ENCODE assay signal across 15 cellular contexts in genomic region chr20:44894959-44895358, GRCh38. TPM values are rescaled to one million over a fixed set of nuclear protein-coding genes. Genes with fewer than 3 reads are reported as not detected.
A peak's percentile ranks its signal among the peaks of the same experiment; 100 is the strongest.
DNase-seq lines count a peak whose midpoint lies in the region; ATAC-seq and TF ChIP-seq lines count a peak whose summit lies in the region.
"Had no signal": no experiment of that assay in that cellular context is flagged by ENCODE, and none has a peak within 500 bp of the region (broad histone marks: within the 10 kb centered on the region; RNA-seq: fewer than 3 reads in every experiment).

No MANE protein-coding gene starts in this region.

- H3K9me3 Mint-ChIP-seq in activated CD8-positive, alpha-beta memory T cell treated with anti-CD3 and anti-CD28 coated beads, Interleukin-2, amount 10 ng/mL, durations not matched to agents 7 days and 5 days (ENCODE audit: low read depth), result no peaks in the 10 kb centered on the region
- H3K9me3 Mint-ChIP-seq in CD8-positive, alpha-beta T cell, result no peaks in the 10 kb centered on the region
- H3K9me3 Mint-ChIP-seq in activated B cell treated with CpG ODN at 0.5 μM for 24 hours (no peaks in the 10 kb centered on the region), naive B cell (no peaks in the 10 kb centered on the region)

- TF ChIP-seq CTCF in CD8-positive, alpha-beta T cell (IDR thresholded peaks at IDR 0.05), result no peak
- TF ChIP-seq CTCF in activated B cell treated with CpG ODN at 0.5 μM for 24 hours (IDR thresholded peaks at IDR 0.05), result no peak
- TF ChIP-seq CTCF in gastrocnemius medialis (IDR thresholded peaks at IDR 0.05 in 4 of 5, conservative IDR thresholded peaks at IDR 0.05 in 1 of 5), result no peak

- H3K4me3 Mint-ChIP-seq in activated CD8-positive, alpha-beta memory T cell treated with anti-CD3 and anti-CD28 coated beads, Interleukin-2, amount 10 ng/mL, durations not matched to agents 7 days and 5 days, result no peak overlapping the region
- peak overlapping the region; percentile 9 for H3K4me3 Mint-ChIP-seq in CD8-positive, alpha-beta T cell
- H3K4me3 Mint-ChIP-seq in activated B cell treated with CpG ODN at 0.5 μM for 24 hours (peak overlapping the region; percentile 1), naive B cell (peak overlapping the region in 3 of 8 donors; percentile 6 to 54 (median 18))

- no peak for DNase-seq in activated CD8-positive, alpha-beta memory T cell treated with anti-CD3 and anti-CD28 coated beads, Interleukin-2, amount 10 ng/mL, durations not matched to agents 7 days and 5 days
- no peak for DNase-seq in activated CD8-positive, alpha-beta memory T cell treated with anti-CD3 and anti-CD28 coated beads for 24 hours
- no peak for DNase-seq in CD8-positive, alpha-beta T cell
- no peak for DNase-seq in activated B cell treated with CpG ODN at 0.5 μM for 24 hours
- no peak for DNase-seq in naive B cell
- no peak for DNase-seq in activated effector memory CD4-positive, alpha-beta T cell treated with Interleukin-2 at 50 U/mL for 16 hours
- no peak for DNase-seq in GM19240 (ENCODE audit: insufficient read length, low spot score)
- DNase-seq in gastrocnemius medialis, result no peak
- DNase-seq: activated gamma-delta T cell treated with Interleukin-2 at 50 U/mL for 16 hours; NCI-H187 treated with DMSO at 0.1 percent for 48 hours; NCI-H446; NK-92 treated with Interleukin-12 subunit alpha and Interleukin-12 subunit beta, amount 100 ng/mL, for 24 hours; right cardiac atrium; RPMI8226 had no signal

- CTCF ChIA-PET in activated CD8-positive, alpha-beta memory T cell treated with anti-CD3 and anti-CD28 coated beads, Interleukin-2, amount 10 ng/mL, durations not matched to agents 7 days and 5 days (lab: Charles Lee), result interaction anchor here (0.9 kb wide), 1 partner anchor 28 kb away, joined by 3 read pairs; no protein-coding TSS in a partner anchor
- CTCF ChIA-PET in CD8-positive, alpha-beta T cell (lab: Charles Lee), result no interaction called here
- CTCF ChIA-PET in activated B cell treated with CpG ODN at 0.5 μM for 24 hours (lab: Charles Lee), result no interaction called here

- H3K36me3 Mint-ChIP-seq in activated CD8-positive, alpha-beta memory T cell treated with anti-CD3 and anti-CD28 coated beads, Interleukin-2, amount 10 ng/mL, durations not matched to agents 7 days and 5 days, result peaks cover 58% of the 10 kb centered on the region
- H3K36me3 Mint-ChIP-seq in CD8-positive, alpha-beta T cell, result peaks cover 53% of the 10 kb centered on the region
- peaks cover 44% of the 10 kb centered on the region for H3K36me3 Mint-ChIP-seq in activated B cell treated with CpG ODN at 0.5 μM for 24 hours (ENCODE audit: low read depth)
- H3K36me3 Mint-ChIP-seq in naive B cell, result peaks cover 8 to 16% of the 10 kb centered on the region in 2 donors

- no peak overlapping the region for H3K4me3 ChIP-seq in CD8-positive, alpha-beta T cell (ENCODE audit: low read depth, low read length)
- no peak overlapping the region for H3K4me3 ChIP-seq in gastrocnemius medialis

- H3K4me1 Mint-ChIP-seq in activated CD8-positive, alpha-beta memory T cell treated with anti-CD3 and anti-CD28 coated beads, Interleukin-2, amount 10 ng/mL, durations not matched to agents 7 days and 5 days, result peaks cover 66% of the 10 kb centered on the region
- peaks cover 81% of the 10 kb centered on the region for H3K4me1 Mint-ChIP-seq in CD8-positive, alpha-beta T cell (ENCODE audit: low read depth)
- H3K4me1 Mint-ChIP-seq in activated B cell treated with CpG ODN at 0.5 μM for 24 hours, result peaks cover 84% of the 10 kb centered on the region
- peaks cover 47 to 85% (median 69%) of the 10 kb centered on the region in 3 donors for H3K4me1 Mint-ChIP-seq in naive B cell

- POLR2A ChIA-PET in CD8-positive, alpha-beta T cell (lab: Charles Lee), result interaction anchor here (0.6 to 2.3 kb wide), 3 partner anchors 14 to 154 kb away, joined by 3 to 7 read pairs (median 3); partner anchors contain the start of gene PABPC1L
- POLR2A ChIA-PET in activated B cell treated with CpG ODN at 0.5 μM for 24 hours (lab: Charles Lee), result no interaction called here

- no peak for ATAC-seq in activated CD8-positive, alpha-beta memory T cell treated with anti-CD3 and anti-CD28 coated beads, Interleukin-2, amount 10 ng/mL, durations not matched to agents 7 days and 5 days
- ATAC-seq in CD8-positive, alpha-beta T cell, result no peak
- ATAC-seq in activated B cell treated with CpG ODN at 0.5 μM for 24 hours (ENCODE audit: low read depth) (no peak), naive B cell (ENCODE audit: low read depth in 2 of 2) (no peak), gastrocnemius medialis (no peak)
- ATAC-seq: right cardiac atrium had no signal

- no peaks in the 10 kb centered on the region for H3K9me3 ChIP-seq in CD8-positive, alpha-beta T cell (ENCODE audit: low read length)
- no peaks in the 10 kb centered on the region for H3K9me3 ChIP-seq in gastrocnemius medialis

- no peaks in the 10 kb centered on the region for H3K27me3 Mint-ChIP-seq in activated CD8-positive, alpha-beta memory T cell treated with anti-CD3 and anti-CD28 coated beads, Interleukin-2, amount 10 ng/mL, durations not matched to agents 7 days and 5 days
- no peaks in the 10 kb centered on the region for H3K27me3 Mint-ChIP-seq in CD8-positive, alpha-beta T cell (ENCODE audit: low read depth)
- H3K27me3 Mint-ChIP-seq in activated B cell treated with CpG ODN at 0.5 μM for 24 hours, result no peaks in the 10 kb centered on the region
- no peaks in the 10 kb centered on the region for H3K27me3 Mint-ChIP-seq in naive B cell

- no peaks in the 10 kb centered on the region for H3K27me3 ChIP-seq in CD8-positive, alpha-beta T cell (ENCODE audit: insufficient read depth, low read length)
- no peaks in the 10 kb centered on the region for H3K27me3 ChIP-seq in gastrocnemius medialis

- no peaks in the 10 kb centered on the region for H3K36me3 ChIP-seq in CD8-positive, alpha-beta T cell (ENCODE audit: insufficient read depth, low read length)
- H3K36me3 ChIP-seq in gastrocnemius medialis, result no peaks in the 10 kb centered on the region

- intact Hi-C loops in CD8-positive, alpha-beta T cell (cut with DNase I, micrococcal nuclease), result no loop called here
- intact Hi-C loops in activated B cell treated with CpG ODN at 0.5 μM for 24 hours (cut with micrococcal nuclease) (no loop called here), gastrocnemius medialis (cut with DNase I; ENCODE audit: low total_unique reads) (no loop called here)

- TF ChIP-seq POLR2A in gastrocnemius medialis (IDR thresholded peaks at IDR 0.05), result no peak

- H3K27ac ChIP-seq in CD8-positive, alpha-beta T cell (ENCODE audit: low read depth, low read length), result no peak overlapping the region
- H3K27ac ChIP-seq in gastrocnemius medialis, result no peak overlapping the region
- H3K27ac ChIP-seq: KMS-11 had no signal

- in situ Hi-C loops in gastrocnemius medialis (cut with MboI; ENCODE audit: low sequenced_read_pairs in 4 of 4), result no loop called here

- peaks cover 84% of the 10 kb centered on the region for H3K4me1 ChIP-seq in CD8-positive, alpha-beta T cell (ENCODE audit: insufficient read depth, low read length)
- peaks cover 12 to 49% of the 10 kb centered on the region in 2 donors for H3K4me1 ChIP-seq in gastrocnemius medialis

- peak overlapping the region; percentile 13 for H3K27ac Mint-ChIP-seq in activated CD8-positive, alpha-beta memory T cell treated with anti-CD3 and anti-CD28 coated beads, Interleukin-2, amount 10 ng/mL, durations not matched to agents 7 days and 5 days
- peak overlapping the region; percentile 69 for H3K27ac Mint-ChIP-seq in CD8-positive, alpha-beta T cell
- H3K27ac Mint-ChIP-seq in activated B cell treated with CpG ODN at 0.5 μM for 24 hours, result peak overlapping the region; percentile 13
- peak overlapping the region in 4 of 6 donors; percentile 2 to 88 (median 66) for H3K27ac Mint-ChIP-seq in naive B cell

RNA-seq across cellular contexts. Expression of gene YWHAB, which starts 9.5 kb away (rescaled TPM):
- total RNA-seq in activated CD8-positive, alpha-beta memory T cell treated with anti-CD3 and anti-CD28 coated beads, Interleukin-2, amount 10 ng/mL, durations not matched to agents 7 days and 5 days, result 100 to 1,000 TPM; 198 to 252 TPM
- 100 to 1,000 TPM; 124 to 136 TPM for total RNA-seq in CD8-positive, alpha-beta T cell
- total RNA-seq in activated B cell treated with CpG ODN at 0.5 μM for 24 hours, result 234 and 246 TPM in 2 replicates
- polyA plus RNA-seq in naive B cell (ENCODE audit: low read depth in 6 of 6), result 100 to 1,000 TPM; 414 to 531 (median 498) TPM
- total RNA-seq in gastrocnemius medialis, result 10 to 100 TPM; 73.2 to 77.9 (median 75.2) TPM

RNA-seq across cellular contexts. Expression of gene PABPC1L, which starts 14.9 kb away (rescaled TPM):
- 100 to 1,000 TPM; 113 to 126 TPM for total RNA-seq in activated CD8-positive, alpha-beta memory T cell treated with anti-CD3 and anti-CD28 coated beads, Interleukin-2, amount 10 ng/mL, durations not matched to agents 7 days and 5 days
- total RNA-seq in CD8-positive, alpha-beta T cell, result 10 to 100 TPM; 31.9 to 34.0 TPM
- total RNA-seq in activated B cell treated with CpG ODN at 0.5 μM for 24 hours (49.5 and 61.1 TPM in 2 replicates), gastrocnemius medialis (1 to 10 TPM in 1 of 4 donors, under 1 TPM in 3; 0.22 to 3.8 (median 0.54) TPM)
- 1 to 10 TPM in 3 of 6 donors, under 1 TPM in 2, not detected in 1; 0.75 to 5.2 (median 1.3) TPM for polyA plus RNA-seq in naive B cell (ENCODE audit: low read depth in 6 of 6)

Comparison
In these comparisons a context has a peak if more than half of its experiments do, and no peak if none do; other contexts are left out.
1. H3K27ac Mint-ChIP-seq: peak in every context shown above with its lines; median percentile 69 in CD8-positive, alpha-beta T cell; 66 in naive B cell; 13 in activated CD8-positive, alpha-beta memory T cell treated with anti-CD3 and anti-CD28 coated beads, Interleukin-2, amount 10 ng/mL, durations not matched to agents 7 days and 5 days; 13 in activated B cell treated with CpG ODN at 0.5 μM for 24 hours.
2. RNA of gene PABPC1L, which starts 14.9 kb away (total RNA-seq): 113 to 126 TPM in activated CD8-positive, alpha-beta memory T cell treated with anti-CD3 and anti-CD28 coated beads, Interleukin-2, amount 10 ng/mL, durations not matched to agents 7 days and 5 days, 49.5 to 61.1 TPM in activated B cell treated with CpG ODN at 0.5 μM for 24 hours and 31.9 to 34.0 TPM in CD8-positive, alpha-beta T cell; 0.22 to 3.8 TPM in gastrocnemius medialis; every median in the first group is over 4 times any median in the second.